1 cellular context compared by ENCODE assay signal in the genomic region with DNA sequence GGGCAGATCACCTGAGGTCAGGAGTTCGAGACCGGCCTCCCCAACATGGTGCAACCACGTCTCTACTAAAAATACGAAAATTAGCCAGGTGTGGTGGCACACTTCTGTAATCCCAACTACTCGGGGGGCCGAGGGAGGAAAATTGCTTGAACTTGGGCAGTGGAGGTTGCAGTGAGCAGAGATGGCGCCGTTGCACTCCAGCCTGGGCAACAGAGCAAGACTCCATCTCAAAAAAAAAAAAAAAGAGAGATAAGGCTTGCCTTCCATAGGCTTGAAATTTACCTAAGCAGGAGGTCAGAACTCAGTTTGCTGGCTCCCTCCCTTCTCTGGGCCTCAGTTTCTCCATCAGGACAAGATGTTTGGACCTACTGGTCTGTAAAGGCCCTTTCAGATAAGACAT.
TF ChIP-seq lines count a peak whose summit lies in the region.

No MANE protein-coding gene starts in this region.

TF ChIP-seq in endothelial cell of umbilical vein, 7 proteins besides CTCF, POLR2A, EP300 and RAD21:
- TF ChIP-seq MYC (IDR thresholded peaks at IDR 0.05; ENCODE audit: low read depth, low read length) (no peak), MAX (IDR thresholded peaks at IDR 0.05; ENCODE audit: insufficient read depth, insufficient read length) (no peak), FOS (IDR thresholded peaks at IDR 0.05; ENCODE audit: borderline replicate concordance, insufficient read depth, low read length) (no peak), GATA2 (IDR thresholded peaks at IDR 0.05; ENCODE audit: insufficient read depth, insufficient read length, low read depth, low read length) (no peak), JUN (IDR thresholded peaks at IDR 0.05; ENCODE audit: borderline replicate concordance, insufficient read depth, insufficient read length, low read depth) (no peak), POLR2AphosphoS5 (IDR thresholded peaks at IDR 0.05; ENCODE audit: insufficient read depth, low read depth, low read length) (no peak), EZH2 (IDR thresholded peaks at IDR 0.05; ENCODE audit: borderline replicate concordance, low read depth, low read length, severe bottlenecking) (no peak)
TF ChIP-seq in endothelial cell of umbilical vein: peak in this region for 0.
